ENCODE assay signal across 16 cellular contexts in genomic region chr1:45621895-45622266, GRCh38. TPM values are rescaled to one million over a fixed set of nuclear protein-coding genes. Genes with fewer than 3 reads are reported as not detected.
DNase-seq lines count a peak whose midpoint lies in the region; ATAC-seq, FAIRE-seq and TF ChIP-seq lines count a peak whose summit lies in the region.
"Had no signal": no experiment of that assay in that cellular context is flagged by ENCODE, and none has a peak within 500 bp of the region (broad histone marks: within the 10 kb centered on the region; RNA-seq: fewer than 3 reads in every experiment).

No MANE protein-coding gene starts in this region.

- H3K4me3 ChIP-seq in left lung (no peak overlapping the region), kidney (ENCODE audit: low read length in 2 of 2) (peak overlapping the region in 1 of 2 donors; percentile 32)

- no peak for FAIRE-seq in kidney (lab: Jason Lieb, UNC)
- FAIRE-seq: A204.1, G401.6 had no signal

- peak overlapping the region; percentile 51 for H3K27ac Mint-ChIP-seq in activated CD4-positive, alpha-beta T cell treated with anti-CD3 and anti-CD28 coated beads, Interleukin-2, amount 10 ng/mL, durations not matched to agents 24 days and 14 days

- H3K27ac ChIP-seq in left lung, result peak overlapping the region; percentile 17 to 70
- peak overlapping the region; percentile 16 for H3K27ac ChIP-seq in substantia nigra (ENCODE audit: low read depth, low read length, poor library complexity, severe bottlenecking)
- H3K27ac ChIP-seq in kidney (ENCODE audit: low read depth in 2 of 2, low read length in 2 of 2), result peak overlapping the region in 1 of 2 donors; percentile 74

- H3K4me1 ChIP-seq in left lung, result peaks cover 0 to 12% of the 10 kb centered on the region in 2 donors
- peaks cover 0 to 9% of the 10 kb centered on the region in 2 donors for H3K4me1 ChIP-seq in kidney (ENCODE audit: control insufficient read depth in 1 of 2, insufficient read depth in 1 of 2, low read depth in 1 of 2, low read length in 2 of 2)

- H3K27me3 Mint-ChIP-seq in activated CD4-positive, alpha-beta T cell treated with anti-CD3 and anti-CD28 coated beads, Interleukin-2, amount 10 ng/mL, durations not matched to agents 24 days and 14 days, result no peaks in the 10 kb centered on the region
- H3K27me3 Mint-ChIP-seq: CD8-positive, alpha-beta memory T cell had no signal

- intact Hi-C loops in activated CD4-positive, alpha-beta T cell treated with anti-CD3 and anti-CD28 coated beads, Interleukin-2, amount 10 ng/mL, durations not matched to agents 24 days and 14 days (cut with micrococcal nuclease), result no loop called here
- intact Hi-C loops in left lung (cut with DNase I), result no loop called here
- intact Hi-C loops in kidney (cut with DNase I), result no loop called here

- no peaks in the 10 kb centered on the region for H3K4me1 Mint-ChIP-seq in activated CD4-positive, alpha-beta T cell treated with anti-CD3 and anti-CD28 coated beads, Interleukin-2, amount 10 ng/mL, durations not matched to agents 24 days and 14 days
- H3K4me1 Mint-ChIP-seq: CD8-positive, alpha-beta memory T cell had no signal

- H3K9me3 ChIP-seq in left lung, result no peaks in the 10 kb centered on the region
- H3K9me3 ChIP-seq in kidney (ENCODE audit: control insufficient read depth in 1 of 2, low read length in 2 of 2), result no peaks in the 10 kb centered on the region

- H3K36me3 ChIP-seq in left lung (peaks cover 0 to 92% of the 10 kb centered on the region in 2 donors), kidney (ENCODE audit: control insufficient read depth in 1 of 2, insufficient read depth in 2 of 2, low read length in 2 of 2) (peaks cover 14 to 16% of the 10 kb centered on the region in 2 donors)

- peaks cover 26% of the 10 kb centered on the region for H3K36me3 Mint-ChIP-seq in activated CD4-positive, alpha-beta T cell treated with anti-CD3 and anti-CD28 coated beads, Interleukin-2, amount 10 ng/mL, durations not matched to agents 24 days and 14 days (ENCODE audit: low read depth)

- no peaks in the 10 kb centered on the region for H3K9me3 Mint-ChIP-seq in activated CD4-positive, alpha-beta T cell treated with anti-CD3 and anti-CD28 coated beads, Interleukin-2, amount 10 ng/mL, durations not matched to agents 24 days and 14 days
- H3K9me3 Mint-ChIP-seq: CD8-positive, alpha-beta memory T cell had no signal

- no peaks in the 10 kb centered on the region for H3K27me3 ChIP-seq in left lung

- peak overlapping the region in 1 of 2 donors; percentile 55 for H3K9ac ChIP-seq in kidney (ENCODE audit: low read length in 2 of 2)

- DNase-seq in activated CD4-positive, alpha-beta T cell treated with anti-CD3 and anti-CD28 coated beads, Interleukin-2, amount 10 ng/mL, durations not matched to agents 24 days and 14 days, result no peak
- DNase-seq in activated CD4-positive, alpha-beta T cell treated with anti-CD3 and anti-CD28 coated beads for 4 hours, result no peak
- DNase-seq in dermis blood vessel endothelial cell (peak; percentile 7), left lung (no peak), substantia nigra (lab: John Stamatoyannopoulos, UW) (no peak), kidney (no peak)
- DNase-seq: CD8-positive, alpha-beta memory T cell; cortex of kidney; KBM-7; NCI-H1417; NCI-H345; stimulated activated CD8-positive, alpha-beta memory T cell treated with anti-CD3 and anti-CD28 coated beads, Interleukin-4, amount 100 ng/mL, for 48 hours had no signal

- TF ChIP-seq CTCF in left lung (IDR thresholded peaks at IDR 0.05), result no peak
- TF ChIP-seq CTCF in kidney (IDR thresholded peaks at IDR 0.05; ENCODE audit: borderline replicate concordance, extremely low read depth, insufficient read depth), result no peak

- no peak overlapping the region for H3K4me3 Mint-ChIP-seq in activated CD4-positive, alpha-beta T cell treated with anti-CD3 and anti-CD28 coated beads, Interleukin-2, amount 10 ng/mL, durations not matched to agents 24 days and 14 days
- H3K4me3 Mint-ChIP-seq: CD8-positive, alpha-beta memory T cell had no signal

- ATAC-seq in left lung (no peak), GM19467 (IDR thresholded peaks at IDR 0.05; ENCODE audit: unreplicated experiment) (no peak), GM18868 (IDR thresholded peaks at IDR 0.05; ENCODE audit: unreplicated experiment) (no peak)

RNA-seq across cellular contexts. Expression of gene CCDC17, which starts 2.0 kb away (rescaled TPM):
- 1.6 and 2.8 TPM in 2 replicates for total RNA-seq in activated CD4-positive, alpha-beta T cell treated with anti-CD3 and anti-CD28 coated beads, Interleukin-2, amount 10 ng/mL, durations not matched to agents 24 days and 14 days
- total RNA-seq in dermis blood vessel endothelial cell (1.2 and 1.6 TPM in 2 replicates), left lung (10 to 100 TPM in 1 of 2 donors, under 1 TPM in 1; 0.70 to 16.2 TPM), kidney (3.0 TPM)
- polyA plus RNA-seq in kidney (ENCODE audit: insufficient read depth, low read depth, low replicate concordance), result 1.0 TPM

RNA-seq across cellular contexts. Expression of gene NASP, which starts 38.0 kb away (rescaled TPM):
- 263 and 295 TPM in 2 replicates for total RNA-seq in activated CD4-positive, alpha-beta T cell treated with anti-CD3 and anti-CD28 coated beads, Interleukin-2, amount 10 ng/mL, durations not matched to agents 24 days and 14 days
- 88.2 and 114 TPM in 2 replicates for total RNA-seq in dermis blood vessel endothelial cell
- 10 to 100 TPM; 57.6 to 71.6 TPM for total RNA-seq in left lung
- 51.6 TPM for total RNA-seq in kidney
- polyA plus RNA-seq in kidney (ENCODE audit: insufficient read depth, low read depth, low replicate concordance), result 49.5 TPM
